ENCODE assay signal across 36 cellular contexts in the genomic region with DNA sequence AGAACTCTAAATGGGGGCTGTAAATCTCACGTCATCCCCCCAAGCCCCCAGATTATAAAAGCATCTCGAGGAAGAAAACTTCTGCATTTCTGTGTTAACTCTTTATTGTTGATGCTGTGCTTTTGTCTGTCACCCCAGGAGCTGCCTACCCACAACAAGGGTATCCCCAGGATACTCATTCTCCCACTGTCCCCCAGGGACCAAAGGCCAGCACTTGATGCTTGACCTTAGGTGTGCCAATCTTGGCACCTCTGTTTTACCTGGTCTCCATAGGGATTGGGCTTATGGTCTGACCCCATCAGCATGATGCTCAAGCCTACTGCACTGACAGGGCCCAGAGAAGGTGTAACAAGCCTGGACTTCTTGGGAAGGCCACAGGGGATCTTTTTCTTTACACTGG.
"Had no signal": no experiment of that assay in that cellular context is flagged by ENCODE, and none has a peak within 500 bp of the region (broad histone marks: within the 10 kb centered on the region; RNA-seq: fewer than 3 reads in every experiment).

No MANE protein-coding gene starts in this region.

- ATAC-seq: activated CD4-positive, alpha-beta T cell treated with anti-CD3 and anti-CD28 coated beads for 36 hours; activated CD4-positive, CD25-positive, alpha-beta regulatory T cell treated with anti-CD3 and anti-CD28 coated beads, Interleukin-2, amount 50 U/mL, for 24 hours; activated CD8-positive, alpha-beta memory T cell treated with anti-CD3 and anti-CD28 coated beads, Interleukin-2, amount 10 ng/mL, durations not matched to agents 7 days and 5 days; activated CD8-positive, alpha-beta T cell treated with anti-CD3 and anti-CD28 coated beads, Interleukin-2, amount 10 ng/mL, durations not matched to agents 7 days and 5 days; activated naive CD4-positive, alpha-beta T cell treated with anti-CD3 and anti-CD28 coated beads, Interleukin-2, amount 50 U/mL, for 72 hours; body of pancreas had no signal

- H3K9me3 Mint-ChIP-seq: activated B cell treated with CpG ODN at 0.5 μM for 24 hours; activated CD4-positive, alpha-beta memory T cell treated with anti-CD3 and anti-CD28 coated beads, Interleukin-2, amount 10 ng/mL, durations not matched to agents 7 days and 5 days; activated CD4-positive, alpha-beta T cell treated with anti-CD3 and anti-CD28 coated beads, Interleukin-2, amount 10 ng/mL, durations not matched to agents 7 days and 5 days; activated naive CD4-positive, alpha-beta T cell treated with anti-CD3 and anti-CD28 coated beads for 36 hours; activated naive CD4-positive, alpha-beta T cell treated with anti-CD3 and anti-CD28 coated beads, Interleukin-2, amount 50 U/mL, for 72 hours; activated naive CD8-positive, alpha-beta T cell treated with anti-CD3 and anti-CD28 coated beads for 36 hours; activated T-cell treated with anti-CD3 and anti-CD28 coated beads, Interleukin-2, amount 50 U/mL, for 24 hours; central memory CD8-positive, alpha-beta T cell; T-helper 1 cell treated with Interleukin-12 subunit alpha and Interleukin-12 subunit beta and Interleukin-4 antibody, amounts not matched to agents 30 μg/mL and 1 μg/mL, for 36 hours; T-helper 2 cell treated with Interferon-gamma antibody and Interleukin-4, amounts not matched to agents 5 μg/mL and 100 μg/mL, for 36 hours had no signal

- H3K4me1 Mint-ChIP-seq: activated B cell treated with CpG ODN at 0.5 μM for 24 hours; activated CD4-positive, alpha-beta memory T cell treated with anti-CD3 and anti-CD28 coated beads, Interleukin-2, amount 10 ng/mL, durations not matched to agents 7 days and 5 days; activated CD4-positive, alpha-beta T cell treated with anti-CD3 and anti-CD28 coated beads for 36 hours; activated CD4-positive, alpha-beta T cell treated with anti-CD3 and anti-CD28 coated beads, Interleukin-2, amount 10 ng/mL, durations not matched to agents 7 days and 5 days; activated CD8-positive, alpha-beta memory T cell treated with anti-CD3 and anti-CD28 coated beads, Interleukin-2, amount 10 ng/mL, durations not matched to agents 7 days and 5 days; activated naive CD8-positive, alpha-beta T cell treated with anti-CD3 and anti-CD28 coated beads for 36 hours; central memory CD8-positive, alpha-beta T cell had no signal

- H3K36me3 Mint-ChIP-seq: activated CD8-positive, alpha-beta memory T cell treated with anti-CD3 and anti-CD28 coated beads, Interleukin-2, amount 10 ng/mL, durations not matched to agents 7 days and 5 days; activated naive CD4-positive, alpha-beta T cell treated with anti-CD3 and anti-CD28 coated beads, Interleukin-2, amount 50 U/mL, for 72 hours; activated naive CD8-positive, alpha-beta T cell treated with anti-CD3 and anti-CD28 coated beads for 36 hours had no signal

- H3K27me3 Mint-ChIP-seq: activated B cell treated with CpG ODN at 0.5 μM for 24 hours had no signal

- H3K4me3 Mint-ChIP-seq: activated B cell treated with CpG ODN at 0.5 μM for 24 hours; activated CD4-positive, alpha-beta memory T cell treated with anti-CD3 and anti-CD28 coated beads, Interleukin-2, amount 10 ng/mL, durations not matched to agents 7 days and 5 days; activated CD4-positive, alpha-beta T cell treated with anti-CD3 and anti-CD28 coated beads for 36 hours; activated CD4-positive, alpha-beta T cell treated with anti-CD3 and anti-CD28 coated beads, Interleukin-2, amount 10 ng/mL, durations not matched to agents 7 days and 5 days; activated CD8-positive, alpha-beta memory T cell treated with anti-CD3 and anti-CD28 coated beads, Interleukin-2, amount 10 ng/mL, durations not matched to agents 7 days and 5 days; activated CD8-positive, alpha-beta T cell treated with anti-CD3 and anti-CD28 coated beads, Interleukin-2, amount 10 ng/mL, durations not matched to agents 7 days and 5 days; activated naive CD4-positive, alpha-beta T cell treated with anti-CD3 and anti-CD28 coated beads for 36 hours; activated naive CD8-positive, alpha-beta T cell treated with anti-CD3 and anti-CD28 coated beads for 36 hours; activated T-cell treated with anti-CD3 and anti-CD28 coated beads, Interleukin-2, amount 50 U/mL, for 24 hours; central memory CD8-positive, alpha-beta T cell; T-helper 1 cell treated with Interleukin-12 subunit alpha and Interleukin-12 subunit beta and Interleukin-4 antibody, amounts not matched to agents 30 μg/mL and 1 μg/mL, for 36 hours; T-helper 2 cell treated with Interferon-gamma antibody and Interleukin-4, amounts not matched to agents 5 μg/mL and 100 μg/mL, for 36 hours had no signal

- DNase-seq: activated B cell treated with CpG ODN at 0.5 μM for 24 hours; activated CD4-positive, alpha-beta memory T cell treated with anti-CD3 and anti-CD28 coated beads, Interleukin-2, amount 10 ng/mL, durations not matched to agents 7 days and 5 days; activated CD4-positive, alpha-beta T cell treated with anti-CD3 and anti-CD28 coated beads for 1 hour; activated CD4-positive, alpha-beta T cell treated with anti-CD3 and anti-CD28 coated beads for 36 hours; activated CD4-positive, alpha-beta T cell treated with anti-CD3 and anti-CD28 coated beads for 48 hours; activated CD4-positive, alpha-beta T cell treated with anti-CD3 and anti-CD28 coated beads, Interleukin-2, amount 10 ng/mL, durations not matched to agents 7 days and 5 days; activated CD4-positive, alpha-beta T cell treated with anti-CD3 and anti-CD28 coated beads, Interleukin-2, amount 50 U/mL, for 48 hours; activated CD8-positive, alpha-beta memory T cell treated with anti-CD3 and anti-CD28 coated beads for 24 hours; activated CD8-positive, alpha-beta memory T cell treated with anti-CD3 and anti-CD28 coated beads, Interleukin-2, amount 10 ng/mL, durations not matched to agents 7 days and 5 days; activated CD8-positive, alpha-beta memory T cell treated with anti-CD3 and anti-CD28 coated beads, Interleukin-2, amount 50 U/mL, for 48 hours; activated CD8-positive, alpha-beta T cell treated with anti-CD3 and anti-CD28 coated beads, Interleukin-2, amount 10 ng/mL, durations not matched to agents 7 days and 5 days; activated effector memory CD4-positive, alpha-beta T cell treated with anti-CD3 and anti-CD28 coated beads, Interleukin-2, amount 50 U/mL, for 16 hours; activated gamma-delta T cell treated with Interleukin-2 at 50 U/mL for 16 hours; activated naive CD4-positive, alpha-beta T cell; activated naive CD4-positive, alpha-beta T cell treated with anti-CD3 and anti-CD28 coated beads for 36 hours; activated naive CD4-positive, alpha-beta T cell treated with anti-CD3 and anti-CD28 coated beads, Interleukin-2, amount 50 U/mL, for 16 hours; activated naive CD8-positive, alpha-beta T cell treated with anti-CD3 and anti-CD28 coated beads for 36 hours; activated T-cell treated with anti-CD3 and anti-CD28 coated beads, Interleukin-2, amount 50 U/mL, for 24 hours; activated T-cell treated with anti-CD3 and anti-CD28 coated beads, Interleukin-2, amount 50 U/mL, for 48 hours; adrenal gland; amniotic stem cell; aorta; body of pancreas; cerebellar nuclear complex; T-helper 1 cell; T-helper 2 cell; T-helper 9 cell; WERI-Rb-1 had no signal

- H3K27ac ChIP-seq: adrenal gland, body of pancreas, cardiac muscle cell, WERI-Rb-1 had no signal

- H3K36me3 ChIP-seq: adrenal gland, cardiac muscle cell, WERI-Rb-1 had no signal

- FAIRE-seq: astrocyte, bronchial epithelial cell had no signal

- H3K4me3 ChIP-seq: adrenal gland, body of pancreas, cardiac muscle cell had no signal

- H3K27me3 ChIP-seq: adrenal gland, body of pancreas, cardiac muscle cell had no signal

- H3K27ac Mint-ChIP-seq: activated B cell treated with CpG ODN at 0.5 μM for 24 hours; activated CD4-positive, alpha-beta memory T cell treated with anti-CD3 and anti-CD28 coated beads, Interleukin-2, amount 10 ng/mL, durations not matched to agents 7 days and 5 days; activated CD4-positive, alpha-beta T cell treated with anti-CD3 and anti-CD28 coated beads for 36 hours; activated CD4-positive, alpha-beta T cell treated with anti-CD3 and anti-CD28 coated beads, Interleukin-2, amount 10 ng/mL, durations not matched to agents 7 days and 5 days; activated CD8-positive, alpha-beta memory T cell treated with anti-CD3 and anti-CD28 coated beads, Interleukin-2, amount 10 ng/mL, durations not matched to agents 7 days and 5 days; activated CD8-positive, alpha-beta T cell treated with anti-CD3 and anti-CD28 coated beads, Interleukin-2, amount 10 ng/mL, durations not matched to agents 7 days and 5 days; activated naive CD4-positive, alpha-beta T cell treated with anti-CD3 and anti-CD28 coated beads for 36 hours; activated naive CD4-positive, alpha-beta T cell treated with anti-CD3 and anti-CD28 coated beads, Interleukin-2, amount 50 U/mL, for 72 hours; activated naive CD8-positive, alpha-beta T cell treated with anti-CD3 and anti-CD28 coated beads for 36 hours; activated T-cell treated with anti-CD3 and anti-CD28 coated beads, Interleukin-2, amount 50 U/mL, for 24 hours; T-helper 1 cell treated with Interleukin-12 subunit alpha and Interleukin-12 subunit beta and Interleukin-4 antibody, amounts not matched to agents 30 μg/mL and 1 μg/mL, for 36 hours; T-helper 2 cell treated with Interferon-gamma antibody and Interleukin-4, amounts not matched to agents 5 μg/mL and 100 μg/mL, for 36 hours had no signal

- H3K4me1 ChIP-seq: adrenal gland, body of pancreas had no signal

- H3K9me3 ChIP-seq: adrenal gland, body of pancreas had no signal
